In the genomic region with DNA sequence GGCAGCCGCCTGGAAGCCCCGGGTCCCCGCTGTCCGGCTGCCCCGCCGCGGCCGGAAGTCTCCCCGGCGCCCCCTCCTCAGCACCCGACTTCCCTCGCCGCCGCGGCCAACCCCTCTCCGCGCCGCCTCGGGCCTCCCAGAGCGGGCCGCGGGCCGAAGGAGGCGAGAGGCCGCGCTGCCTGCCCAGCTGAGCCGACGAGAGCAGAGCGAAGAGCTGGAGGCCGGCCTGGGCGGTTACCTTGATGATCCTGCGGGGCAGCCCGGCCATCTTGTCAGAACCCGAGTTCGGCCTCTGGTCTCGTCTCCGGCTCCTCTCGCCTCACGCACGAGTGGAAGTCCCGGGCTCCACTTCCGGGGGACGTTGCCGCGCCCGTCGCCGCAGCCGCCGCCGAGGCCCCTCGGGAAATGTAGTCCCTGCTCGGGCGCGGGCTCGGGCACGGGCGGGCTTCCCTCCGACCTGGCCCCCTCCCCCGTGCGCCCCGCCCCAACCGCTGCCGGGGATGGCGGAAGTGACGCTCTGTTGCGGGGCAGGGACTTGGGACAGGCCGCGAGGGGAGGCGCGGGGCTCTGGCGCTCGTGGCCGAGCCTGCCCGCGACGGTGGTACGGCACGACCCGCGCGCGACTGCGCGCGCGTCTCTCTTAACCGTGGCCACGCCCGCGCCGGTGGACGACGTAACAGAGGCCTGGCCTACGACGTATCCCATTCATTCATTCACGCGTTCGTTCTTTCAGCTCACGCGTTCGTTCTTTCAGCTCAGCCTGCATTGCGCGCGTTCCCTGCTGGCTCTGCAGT, we compare ENCODE assay signal across 8 cellular contexts. TPM values are rescaled to one million over a fixed set of nuclear protein-coding genes. Genes with fewer than 3 reads are reported as not detected.
DNase-seq lines count a peak whose midpoint lies in the region; ATAC-seq and TF ChIP-seq lines count a peak whose summit lies in the region.

A gene with protein sequence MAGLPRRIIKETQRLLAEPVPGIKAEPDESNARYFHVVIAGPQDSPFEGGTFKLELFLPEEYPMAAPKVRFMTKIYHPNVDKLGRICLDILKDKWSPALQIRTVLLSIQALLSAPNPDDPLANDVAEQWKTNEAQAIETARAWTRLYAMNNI (minus strand): TSS at position 331 of the 794 bp plus-strand sequence. CDS start 63 bp downstream, at position 268.

- H3K27ac ChIP-seq in upper lobe of left lung = peak within 1 kb of the TSS; percentile 90 to 97 (median 96)

- peaks cover 18% of the 10 kb centered on the region for H3K36me3 Mint-ChIP-seq in T-helper 1 cell treated with Interleukin-12 subunit alpha and Interleukin-12 subunit beta and Interleukin-4 antibody, amounts not matched to agents 30 μg/mL and 1 μg/mL, for 36 hours (ENCODE audit: low read depth)

- peak; percentile 85 for DNase-seq in NCI-H1694 treated with DMSO at 0.1 percent for 48 hours (lab: John Stamatoyannopoulos, UW)
- DNase-seq in amniotic stem cell (lab: John Stamatoyannopoulos, UW) = peak; percentile 94
- peak; percentile 98 for DNase-seq in left cardiac atrium
- DNase-seq in posterior vena cava (ENCODE audit: low spot score) = peak; percentile 99
- peak; percentile 97 to 99 for DNase-seq in upper lobe of left lung

- peak within 1 kb of the TSS; percentile 96 to 100 (median 99) for H3K4me3 ChIP-seq in upper lobe of left lung

- peak within 1 kb of the TSS; percentile 99 for H3K27ac Mint-ChIP-seq in T-helper 1 cell treated with Interleukin-12 subunit alpha and Interleukin-12 subunit beta and Interleukin-4 antibody, amounts not matched to agents 30 μg/mL and 1 μg/mL, for 36 hours

- intact Hi-C loops in left cardiac atrium (cut with DNase I) (no loop called here), posterior vena cava (cut with DNase I) (no loop called here)

- H3K4me3 Mint-ChIP-seq in T-helper 1 cell treated with Interleukin-12 subunit alpha and Interleukin-12 subunit beta and Interleukin-4 antibody, amounts not matched to agents 30 μg/mL and 1 μg/mL, for 36 hours = peak within 1 kb of the TSS; percentile 98

- H3K27me3 ChIP-seq in upper lobe of left lung = no peaks in the 10 kb centered on the region

- no peaks in the 10 kb centered on the region for H3K9me3 ChIP-seq in upper lobe of left lung

- peaks cover 25 to 49% (median 33%) of the 10 kb centered on the region in 4 donors for H3K4me1 ChIP-seq in upper lobe of left lung

- peaks cover 44% of the 10 kb centered on the region for H3K4me1 Mint-ChIP-seq in T-helper 1 cell treated with Interleukin-12 subunit alpha and Interleukin-12 subunit beta and Interleukin-4 antibody, amounts not matched to agents 30 μg/mL and 1 μg/mL, for 36 hours (ENCODE audit: low read depth)

- ATAC-seq in GM18498 (IDR thresholded peaks at IDR 0.05; ENCODE audit: unreplicated experiment) (peak; percentile 82), HG02885 (IDR thresholded peaks at IDR 0.05; ENCODE audit: poor library complexity, unreplicated experiment) (peak; percentile 78), left cardiac atrium (peak; percentile 96 to 97), upper lobe of left lung (ENCODE audit: low FRiP score in 2 of 2) (peak; percentile 97 to 99)

- no peaks in the 10 kb centered on the region for H3K9me3 Mint-ChIP-seq in T-helper 1 cell treated with Interleukin-12 subunit alpha and Interleukin-12 subunit beta and Interleukin-4 antibody, amounts not matched to agents 30 μg/mL and 1 μg/mL, for 36 hours

- peak in 3 of 4 donors; percentile 61 to 87 (median 67) for TF ChIP-seq POLR2A in upper lobe of left lung (IDR thresholded peaks at IDR 0.05)

- H3K36me3 ChIP-seq in upper lobe of left lung = no peaks in the 10 kb centered on the region

- TF ChIP-seq EP300 in upper lobe of left lung (IDR thresholded peaks at IDR 0.05) = peak in 2 of 4 donors; percentile 1 to 46

- WGBS in upper lobe of left lung, 2 donors = 0% methylated on average over 3 to 74 of the region's 105 CpGs

- peak in 2 of 6 experiments; percentile 36 to 40 for TF ChIP-seq CTCF in upper lobe of left lung (IDR thresholded peaks at IDR 0.05)

- H3K27me3 Mint-ChIP-seq in T-helper 1 cell treated with Interleukin-12 subunit alpha and Interleukin-12 subunit beta and Interleukin-4 antibody, amounts not matched to agents 30 μg/mL and 1 μg/mL, for 36 hours (ENCODE audit: low read depth) = no peaks in the 10 kb centered on the region

RNA-seq across cellular contexts. Expression of the gene that starts here (rescaled TPM):
- total RNA-seq in left cardiac atrium = 10 to 100 TPM; 72.2 to 92.2 TPM
- total RNA-seq in posterior vena cava = 10 to 100 TPM; 78.3 to 90.8 TPM
- total RNA-seq in upper lobe of left lung = 10 to 100 TPM in 5 of 6 donors, 1 to 10 TPM in 1; 10.0 to 78.1 (median 46.3) TPM

Comparison
In these comparisons a context has a peak if more than half of its experiments do, and no peak if none do; other contexts are left out.
1. Peak in every context shown above with its lines: DNase-seq, ATAC-seq, H3K4me3 ChIP-seq and H3K27ac ChIP-seq.